In the genomic region with DNA sequence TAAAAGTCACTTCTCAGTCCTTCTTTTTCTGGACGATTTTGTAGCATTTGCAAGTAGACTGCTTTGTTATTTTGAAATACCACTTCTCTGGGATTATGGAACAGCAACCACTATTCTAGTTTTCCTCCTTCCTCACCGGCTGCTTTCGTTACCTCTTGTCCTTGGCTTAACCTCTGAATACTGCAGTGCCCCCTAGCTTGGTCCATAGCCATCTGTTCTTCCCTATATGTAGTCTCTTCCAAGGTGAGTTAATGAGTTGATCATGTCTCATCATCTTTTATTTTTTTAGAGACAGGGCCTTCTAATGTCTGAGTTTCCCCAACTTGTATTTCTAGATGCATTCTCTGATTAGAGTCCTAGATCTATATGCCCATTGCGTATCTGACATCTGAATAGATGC, we compare ENCODE assay signal across 27 cellular contexts.
"Had no signal": no experiment of that assay in that cellular context is flagged by ENCODE, and none has a peak within 500 bp of the region (broad histone marks: within the 10 kb centered on the region; RNA-seq: fewer than 3 reads in every experiment).

No MANE protein-coding gene starts in this region.

- H3K4me3 ChIP-seq: left lung, lower lobe of right lung, ovary, right atrium auricular region, right lobe of liver, smooth muscle cell, stomach, testis, thyroid gland, transverse colon, upper lobe of left lung, vagina had no signal

- H3K27me3 ChIP-seq: left lung, ovary, right atrium auricular region, right lobe of liver, stomach, testis, thyroid gland, transverse colon, upper lobe of left lung, vagina had no signal

- ATAC-seq: left colon; left lung; lower lobe of right lung; natural killer cell; right lobe of liver; stimulated activated naive B cell treated with anti-CD40 and anti-IgM and Interleukin-4, amounts not matched to agents 10 μg/mL and 1 μg/mL and 100 μg/mL, for 72 hours; stimulated activated naive CD8-positive, alpha-beta T cell treated with anti-CD3 and anti-CD28 coated beads, Interleukin-15, Interleukin-2, amounts not matched to agents 100 U/mL and 50 U/mL, for 24 hours had no signal

- H3K4me1 ChIP-seq: left lung, lower lobe of right lung, right atrium auricular region, right lobe of liver, stomach, testis, thyroid gland, upper lobe of left lung, vagina had no signal

- DNase-seq: immature natural killer cell; kidney; left colon; left lung; lower lobe of right lung; mammary epithelial cell; mesenchymal stem cell; naive B cell; natural killer cell; nephron progenitor cell; ovary; right lobe of liver; stimulated activated CD4-positive, alpha-beta T cell treated with anti-CD3 and anti-CD28 coated beads, Interleukin-12 subunit alpha, Interleukin-12 subunit beta, amount 100 ng/mL, for 4 hours; stimulated activated CD4-positive, alpha-beta T cell treated with anti-CD3 and anti-CD28 coated beads, Interleukin-15, amount 100 ng/mL, for 24 hours; stimulated activated CD4-positive, alpha-beta T cell treated with anti-CD3 and anti-CD28 coated beads, Interleukin-2, amount 100 ng/mL, for 24 hours; stimulated activated CD4-positive, alpha-beta T cell treated with anti-CD3 and anti-CD28 coated beads, Interleukin-4, amount 100 ng/mL, for 1 hour; stimulated activated naive B cell treated with anti-CD40 and anti-IgM and Interleukin-4, amounts not matched to agents 10 μg/mL and 1 μg/mL and 100 μg/mL, for 72 hours; stimulated activated naive CD8-positive, alpha-beta T cell treated with anti-CD3 and anti-CD28 coated beads, Interleukin-15, Interleukin-2, amounts not matched to agents 100 U/mL and 50 U/mL, for 24 hours; stomach; testis; thyroid gland; transverse colon; upper lobe of left lung had no signal

- FAIRE-seq: islet of Langerhans, kidney had no signal

- H3K9me3 ChIP-seq: lower lobe of right lung, ovary, right atrium auricular region, right lobe of liver, testis, thyroid gland, transverse colon, upper lobe of left lung, vagina had no signal

- H3K4me2 ChIP-seq: smooth muscle cell had no signal

- H3K27ac ChIP-seq: left lung, lower lobe of right lung, ovary, right atrium auricular region, right lobe of liver, stomach, testis, thyroid gland, transverse colon, upper lobe of left lung, vagina had no signal

- H3K36me3 ChIP-seq: left lung, lower lobe of right lung, ovary, right atrium auricular region, right lobe of liver, stomach, thyroid gland, transverse colon, upper lobe of left lung, vagina had no signal
